16 cellular contexts compared by ENCODE assay signal in the genomic region with DNA sequence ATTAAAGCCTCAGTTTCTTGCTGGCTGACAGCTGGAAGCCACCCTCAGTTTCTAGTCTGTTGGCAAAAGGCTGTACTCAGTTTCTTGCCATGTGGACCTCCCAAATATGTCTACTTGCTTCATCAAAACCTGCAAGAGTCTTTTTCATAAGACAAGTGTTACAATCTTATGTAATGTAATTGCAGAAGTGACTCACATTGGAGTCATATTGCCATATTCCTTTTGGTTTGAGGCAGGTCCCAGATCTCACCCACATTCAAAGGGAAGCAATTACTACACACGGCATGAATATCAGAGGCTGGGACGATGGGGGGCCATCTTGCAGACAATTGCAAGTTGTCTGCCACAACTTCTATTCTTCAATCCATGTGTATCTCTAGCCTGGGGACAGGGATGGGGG.
DNase-seq lines count a peak whose midpoint lies in the region; ATAC-seq, FAIRE-seq and TF ChIP-seq lines count a peak whose summit lies in the region.
"Had no signal": no experiment of that assay in that cellular context is flagged by ENCODE, and none has a peak within 500 bp of the region (broad histone marks: within the 10 kb centered on the region; RNA-seq: fewer than 3 reads in every experiment).

No MANE protein-coding gene starts in this region.

- peaks cover 0 to 14% (median 2%) of the 10 kb centered on the region in 3 donors for H3K36me3 Mint-ChIP-seq in CD8-positive, alpha-beta memory T cell
- H3K36me3 Mint-ChIP-seq in activated naive CD4-positive, alpha-beta T cell treated with anti-CD3 and anti-CD28 coated beads, Interleukin-2, amount 50 U/mL, for 72 hours: peaks cover 5 to 9% of the 10 kb centered on the region in 2 donors

- H3K4me1 Mint-ChIP-seq in CD8-positive, alpha-beta memory T cell: no peaks in the 10 kb centered on the region

- H3K9me3 ChIP-seq in CD8-positive, alpha-beta memory T cell (ENCODE audit: low read length): no peaks in the 10 kb centered on the region
- H3K9me3 ChIP-seq in sigmoid colon: no peaks in the 10 kb centered on the region
- H3K9me3 ChIP-seq: Peyer's patch, psoas muscle, thyroid gland had no signal

- peak; percentile 21 for DNase-seq in GM04503 (ENCODE audit: low read depth)
- DNase-seq in NB4 (ENCODE audit: low read depth): peak; percentile 47
- DNase-seq in brain microvascular endothelial cell: peak; percentile 6
- DNase-seq in occipital lobe (lab: John Stamatoyannopoulos, UW): peak; percentile 19
- DNase-seq in CD8-positive, alpha-beta memory T cell: no peak
- DNase-seq in H54 (ENCODE audit: insufficient read length, low spot score): no peak
- no peak for DNase-seq in activated naive CD4-positive, alpha-beta T cell treated with anti-CD3 and anti-CD28 coated beads, Interleukin-2, amount 50 U/mL, for 72 hours (ENCODE audit: low spot score in 2 of 2)
- no peak for DNase-seq in sigmoid colon
- DNase-seq: NCI-H1105; Peyer's patch; psoas muscle; stimulated activated CD4-positive, alpha-beta T cell treated with anti-CD3 and anti-CD28 coated beads, Interleukin-1b, Interleukin-23, amount 100 ng/mL, for 48 hours; T-helper 2 cell; thyroid gland had no signal

- TF ChIP-seq POLR2A in NB4 (IDR thresholded peaks at IDR 0.05; ENCODE audit: extremely low read depth, insufficient read length) (no peak), H54 (IDR thresholded peaks at IDR 0.05; ENCODE audit: low read depth, low read length) (no peak), sigmoid colon (IDR thresholded peaks at IDR 0.05) (no peak)

- ATAC-seq in activated naive CD4-positive, alpha-beta T cell treated with anti-CD3 and anti-CD28 coated beads, Interleukin-2, amount 50 U/mL, for 72 hours: no peak
- ATAC-seq: psoas muscle had no signal

- H3K36me3 ChIP-seq in brain microvascular endothelial cell (replicated peaks) (no peaks in the 10 kb centered on the region), sigmoid colon (no peaks in the 10 kb centered on the region)
- no peaks in the 10 kb centered on the region for H3K36me3 ChIP-seq in CD8-positive, alpha-beta memory T cell (ENCODE audit: insufficient read depth, low read length)
- H3K36me3 ChIP-seq: Peyer's patch, thyroid gland had no signal

- H3K4me1 ChIP-seq in CD8-positive, alpha-beta memory T cell (ENCODE audit: insufficient read depth, low read length): no peaks in the 10 kb centered on the region
- H3K4me1 ChIP-seq in sigmoid colon: no peaks in the 10 kb centered on the region
- H3K4me1 ChIP-seq: Peyer's patch, psoas muscle, thyroid gland had no signal

- H3K4me3 ChIP-seq in NB4 (ENCODE audit: low read depth, low read length) (no peak overlapping the region), brain microvascular endothelial cell (ENCODE audit: low read depth, low read length) (no peak overlapping the region), sigmoid colon (no peak overlapping the region)
- no peak overlapping the region for H3K4me3 ChIP-seq in CD8-positive, alpha-beta memory T cell (ENCODE audit: low read length)
- H3K4me3 ChIP-seq: Peyer's patch, psoas muscle, thyroid gland had no signal

- H3K27me3 Mint-ChIP-seq in CD8-positive, alpha-beta memory T cell: peaks cover 2 to 19% of the 10 kb centered on the region in 2 donors

- H3K27ac Mint-ChIP-seq in CD8-positive, alpha-beta memory T cell: no peak overlapping the region
- no peak overlapping the region for H3K27ac Mint-ChIP-seq in activated naive CD4-positive, alpha-beta T cell treated with anti-CD3 and anti-CD28 coated beads, Interleukin-2, amount 50 U/mL, for 72 hours
- H3K27ac Mint-ChIP-seq: activated naive CD8-positive, alpha-beta T cell had no signal

- in situ Hi-C loops in brain microvascular endothelial cell (cut with HindIII; ENCODE audit: low pct_ligation_motif_present, low sequenced_read_pairs): no loop called here

- TF ChIP-seq CTCF in NB4 (IDR thresholded peaks at IDR 0.05; ENCODE audit: low read depth, low read length) (no peak), brain microvascular endothelial cell (IDR thresholded peaks at IDR 0.05; ENCODE audit: low read depth, low read length, missing control alignments) (no peak), sigmoid colon (IDR thresholded peaks at IDR 0.05) (no peak)

- no peak for TF ChIP-seq EP300 in sigmoid colon (IDR thresholded peaks at IDR 0.05)

- 40 to 80% methylated on average over 2 of the region's 2 CpGs for WGBS in sigmoid colon, 2 donors

- CTCF ChIA-PET in CD8-positive, alpha-beta memory T cell (lab: Charles Lee): no interaction called here

- intact Hi-C loops in sigmoid colon (cut with DNase I): no loop called here

- POLR2A ChIA-PET in CD8-positive, alpha-beta memory T cell (lab: Charles Lee): no interaction called here

- H3K27me3 ChIP-seq in brain microvascular endothelial cell (replicated peaks) (no peaks in the 10 kb centered on the region), sigmoid colon (no peaks in the 10 kb centered on the region)
- H3K27me3 ChIP-seq in CD8-positive, alpha-beta memory T cell (ENCODE audit: insufficient read depth, low read length, poor library complexity, severe bottlenecking): no peaks in the 10 kb centered on the region
- H3K27me3 ChIP-seq: Peyer's patch, thyroid gland had no signal

- no peak overlapping the region for H3K4me3 Mint-ChIP-seq in CD8-positive, alpha-beta memory T cell
- H3K4me3 Mint-ChIP-seq: activated naive CD8-positive, alpha-beta T cell had no signal

- H3K27ac ChIP-seq in brain microvascular endothelial cell: no peak overlapping the region
- H3K27ac ChIP-seq in CD8-positive, alpha-beta memory T cell (ENCODE audit: low read depth, low read length): no peak overlapping the region
- no peak overlapping the region for H3K27ac ChIP-seq in sigmoid colon
- H3K27ac ChIP-seq: C4-2B, Peyer's patch, psoas muscle, thyroid gland had no signal

- no peak for FAIRE-seq in H54 (lab: Jason Lieb, UNC)

- peaks cover under 1 to 13% (median 9%) of the 10 kb centered on the region in 5 donors for H3K9me3 Mint-ChIP-seq in CD8-positive, alpha-beta memory T cell
- H3K9me3 Mint-ChIP-seq in activated naive CD4-positive, alpha-beta T cell treated with anti-CD3 and anti-CD28 coated beads, Interleukin-2, amount 50 U/mL, for 72 hours: peaks cover 5 to 13% of the 10 kb centered on the region in 2 donors

Comparison
In these comparisons a context has a peak if more than half of its experiments do, and no peak if none do; other contexts are left out.
1. DNase-seq: peak in GM04503 (single experiment), NB4 (single experiment), brain microvascular endothelial cell (single experiment) and occipital lobe (single experiment); none in CD8-positive, alpha-beta memory T cell (0 of 5), H54 (single experiment), activated naive CD4-positive, alpha-beta T cell treated with anti-CD3 and anti-CD28 coated beads, Interleukin-2, amount 50 U/mL, for 72 hours (0 of 2) and sigmoid colon (single experiment).